In the genomic region with DNA sequence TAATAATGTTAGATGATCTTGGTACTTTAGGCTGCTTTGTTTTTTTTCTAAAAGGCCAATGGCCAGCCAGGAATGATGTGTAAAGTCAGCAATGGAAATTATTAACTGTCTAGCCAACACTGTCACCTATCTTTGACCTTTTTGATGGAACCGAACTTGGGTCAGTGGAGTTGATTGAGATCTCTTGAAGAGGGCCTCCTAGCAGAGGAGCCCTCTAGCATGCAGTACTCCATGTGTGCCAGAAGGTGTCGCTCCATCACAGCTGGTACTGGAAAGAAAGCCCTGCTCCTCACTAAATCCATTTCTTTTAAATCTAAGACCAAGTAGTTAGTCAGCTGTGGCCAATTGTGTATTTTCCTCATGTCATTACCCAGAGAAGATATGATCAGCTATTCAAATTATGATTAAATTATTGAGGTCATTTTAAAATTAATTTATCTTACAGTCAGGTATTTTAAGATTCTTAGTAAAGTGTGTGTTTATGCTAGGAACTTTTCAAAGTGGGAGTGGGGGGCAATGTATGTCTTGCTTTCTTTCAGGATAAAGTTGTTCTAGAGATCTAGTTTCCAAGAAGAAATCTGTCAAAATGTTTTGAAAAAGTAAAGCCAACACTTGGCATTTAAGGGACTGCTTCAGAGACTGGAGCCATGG, we compare ENCODE assay signal across 8 cellular contexts. TPM values are rescaled to one million over a fixed set of nuclear protein-coding genes. Genes with fewer than 3 reads are reported as not detected.
A peak's percentile ranks its signal among the peaks of the same experiment; 100 is the strongest.
DNase-seq lines count a peak whose midpoint lies in the region; ATAC-seq and TF ChIP-seq lines count a peak whose summit lies in the region.

No MANE protein-coding gene starts in this region.

- no peak overlapping the region for H3K27ac ChIP-seq in PC-3 (ENCODE audit: low read length)
- H3K27ac ChIP-seq in osteoblast (ENCODE audit: low read depth, low read length), result no peak overlapping the region
- H3K27ac ChIP-seq in tibial artery, result no peak overlapping the region

- H3F3A ChIP-seq in PC-3 (ENCODE audit: low read length, unreplicated experiment), result no peaks in the 10 kb centered on the region

- H3K79me2 ChIP-seq in PC-3 (ENCODE audit: low read length), result no peaks in the 10 kb centered on the region
- no peaks in the 10 kb centered on the region for H3K79me2 ChIP-seq in osteoblast (ENCODE audit: insufficient read depth, low read length)

- no peaks in the 10 kb centered on the region for H3K9me2 ChIP-seq in PC-3 (replicated peaks; ENCODE audit: low read length)

- H3K4me1 ChIP-seq in PC-3 (ENCODE audit: insufficient read depth, low read length) (peaks cover 13% of the 10 kb centered on the region), osteoblast (ENCODE audit: insufficient read depth, low read length) (peaks cover 13% of the 10 kb centered on the region), tibial artery (no peaks in the 10 kb centered on the region)

- no peak overlapping the region for H3K9ac ChIP-seq in PC-3 (ENCODE audit: low read length)

- H3K27me3 ChIP-seq in PC-3 (ENCODE audit: low read length) (0 out of 2 replicates have a peak, but pooled peaks cover 3% of the 10 kb centered on the region), osteoblast (ENCODE audit: insufficient read depth, low read length) (no peaks in the 10 kb centered on the region), tibial artery (no peaks in the 10 kb centered on the region)

- intact Hi-C loops in PC-3 (cut with micrococcal nuclease) (loop anchor here (1.0 kb wide), 3 partner anchors 104 to 195 kb away; no protein-coding TSS in a partner anchor), tibial artery (cut with DNase I; ENCODE audit: low total_unique reads) (loop anchor here (2.0 kb wide), 1 partner anchor 102 kb away; no protein-coding TSS in a partner anchor)

- H3K4me3 Mint-ChIP-seq in activated T-cell treated with anti-CD3 and anti-CD28 coated beads, Interleukin-2, amount 50 U/mL, for 4 hours, result no peak overlapping the region

- H3K4me3 ChIP-seq in PC-3 (ENCODE audit: low read length) (no peak overlapping the region), fibroblast of pulmonary artery (replicated peaks; ENCODE audit: low read depth, low read length) (no peak overlapping the region), osteoblast (ENCODE audit: insufficient read depth, low read length) (no peak overlapping the region), tibial artery (no peak overlapping the region)

- H3K4me1 Mint-ChIP-seq in activated T-cell treated with anti-CD3 and anti-CD28 coated beads, Interleukin-2, amount 50 U/mL, for 4 hours (ENCODE audit: low read depth), result peaks cover 7% of the 10 kb centered on the region

- H3K4me2 ChIP-seq in PC-3 (ENCODE audit: low read length), result no peak overlapping the region
- H3K4me2 ChIP-seq in osteoblast (ENCODE audit: insufficient read depth, low read length), result no peak overlapping the region

- BruUV-seq in PC-3 (replicated peaks; lab: Mats Ljungman, UMichigan), result no TSS peak

- H3K36me3 Mint-ChIP-seq in activated T-cell treated with anti-CD3 and anti-CD28 coated beads, Interleukin-2, amount 50 U/mL, for 4 hours (ENCODE audit: insufficient read depth), result no peaks in the 10 kb centered on the region

- CTCF ChIA-PET in PC-3 (lab: Charles Lee), result interaction anchor here (0.5 to 1.0 kb wide), 6 partner anchors 76 to 214 kb away, joined by 3 to 6 read pairs (median 4); no protein-coding TSS in a partner anchor

- H2AFZ ChIP-seq in PC-3 (ENCODE audit: low read length), result no peak overlapping the region
- H2AFZ ChIP-seq in osteoblast (ENCODE audit: low read length), result no peak overlapping the region

- ATAC-seq in GM21447 (IDR thresholded peaks at IDR 0.05; ENCODE audit: unreplicated experiment) (peak; percentile 59), PC-3 (peak; percentile 56)
- peak; percentile 77 for ATAC-seq in activated T-cell treated with anti-CD3 and anti-CD28 coated beads, Interleukin-2, amount 50 U/mL, for 4 hours

- DNase-seq in DMS53 (lab: John Stamatoyannopoulos, UW) (peak; percentile 76), HUDEP-2 (lab: John Stamatoyannopoulos, UW; ENCODE audit: unreplicated experiment in 76 of 76) (peak in 47 of 76 experiments; percentile 2 to 72 (median 23)), PC-3 (peak; percentile 75), fibroblast of pulmonary artery (ENCODE audit: low read depth) (peak; percentile 79), osteoblast (ENCODE audit: insufficient read length, low spot score, missing footprints) (peak; percentile 54), tibial artery (no peak)
- DNase-seq in activated T-cell treated with anti-CD3 and anti-CD28 coated beads, Interleukin-2, amount 50 U/mL, for 4 hours, result peak; percentile 54

- TF ChIP-seq CTCF in PC-3 (conservative IDR thresholded peaks at IDR 0.05; ENCODE audit: low read depth, low read length) (peak; percentile 98), fibroblast of pulmonary artery (IDR thresholded peaks at IDR 0.05; ENCODE audit: low read length, missing control alignments) (peak; percentile 100), osteoblast (IDR thresholded peaks at IDR 0.05; ENCODE audit: extremely low read depth, low read depth, low read length) (peak; percentile 99), tibial artery (IDR thresholded peaks at IDR 0.05) (peak; percentile 93 to 97)

- H3K27me3 Mint-ChIP-seq in activated T-cell treated with anti-CD3 and anti-CD28 coated beads, Interleukin-2, amount 50 U/mL, for 4 hours (ENCODE audit: low read depth), result no peaks in the 10 kb centered on the region

- H3K9me3 Mint-ChIP-seq in activated T-cell treated with anti-CD3 and anti-CD28 coated beads, Interleukin-2, amount 50 U/mL, for 4 hours, result no peaks in the 10 kb centered on the region

- H3K9me3 ChIP-seq in PC-3 (ENCODE audit: low read length) (no peaks in the 10 kb centered on the region), osteoblast (ENCODE audit: low read depth, low read length) (no peaks in the 10 kb centered on the region), tibial artery (no peaks in the 10 kb centered on the region)

- H4K20me1 ChIP-seq in PC-3 (ENCODE audit: low read length) (no peaks in the 10 kb centered on the region), osteoblast (ENCODE audit: insufficient read depth, low read length) (no peaks in the 10 kb centered on the region)

- POLR2A ChIA-PET in PC-3 (lab: Charles Lee; ENCODE audit: unreplicated experiment), result interaction anchor here (0.7 kb wide), 1 partner anchor 101 kb away, joined by 4 read pairs; no protein-coding TSS in a partner anchor

- no peaks in the 10 kb centered on the region for H3K36me3 ChIP-seq in PC-3 (ENCODE audit: low read depth, low read length)
- H3K36me3 ChIP-seq in osteoblast (ENCODE audit: insufficient read depth, low read length), result no peaks in the 10 kb centered on the region
- H3K36me3 ChIP-seq in tibial artery, result no peaks in the 10 kb centered on the region

RNA-seq across cellular contexts. Expression of a gene that starts 33.1 kb away (rescaled TPM):
- total RNA-seq in PC-3 (2014; rRNA removed) (6.9 and 7.7 TPM in 2 replicates), osteoblast (14.8 and 20.0 TPM in 2 replicates)
- total RNA-seq in activated T-cell treated with anti-CD3 and anti-CD28 coated beads, Interleukin-2, amount 50 U/mL, for 4 hours, result 1 to 10 TPM; 4.9 to 6.8 (median 5.4) TPM

Comparison
In these comparisons a context has a peak if more than half of its experiments do, and no peak if none do; other contexts are left out.
1. DNase-seq: peak in DMS53 (single experiment), HUDEP-2 (47 of 76), PC-3 (single experiment), activated T-cell treated with anti-CD3 and anti-CD28 coated beads, Interleukin-2, amount 50 U/mL, for 4 hours (single experiment), fibroblast of pulmonary artery (single experiment) and osteoblast (single experiment); none in tibial artery (0 of 2).
2. Peak in every context shown above with its lines, with median percentiles within 50 percentile points of each other: ATAC-seq and CTCF ChIP-seq.